Comparison of ENCODE assay signal across 10 cellular contexts in genomic region chr17:57356153-57356721, GRCh38.
A peak's percentile ranks its signal among the peaks of the same experiment; 100 is the strongest.
DNase-seq lines count a peak whose midpoint lies in the region; ATAC-seq and TF ChIP-seq lines count a peak whose summit lies in the region.
"Had no signal": no experiment of that assay in that cellular context is flagged by ENCODE, and none has a peak within 500 bp of the region (broad histone marks: within the 10 kb centered on the region; RNA-seq: fewer than 3 reads in every experiment).

No MANE protein-coding gene starts in this region.

- no peaks in the 10 kb centered on the region for H3K9me3 ChIP-seq in CD8-positive, alpha-beta memory T cell (ENCODE audit: low read length)

- CTCF ChIA-PET in CD8-positive, alpha-beta memory T cell (lab: Charles Lee): no interaction called here

- H3K36me3 Mint-ChIP-seq in natural killer cell: no peaks in the 10 kb centered on the region
- peaks cover 0 to 5% (median 5%) of the 10 kb centered on the region in 3 donors for H3K36me3 Mint-ChIP-seq in CD8-positive, alpha-beta memory T cell

- no peak for TF ChIP-seq CTCF in natural killer cell (IDR thresholded peaks at IDR 0.05)

- DNase-seq in RPMI8226 (peak; percentile 13), natural killer cell (no peak), NCI-H1417 treated with DMSO at 0.1 percent for 48 hours (lab: John Stamatoyannopoulos, UW) (no peak), midbrain (lab: John Stamatoyannopoulos, UW) (no peak)
- no peak for DNase-seq in CD8-positive, alpha-beta memory T cell
- DNase-seq: activated naive CD4-positive, alpha-beta T cell treated with Interleukin-2 at 50 U/mL for 16 hours; HCEC 1CT had no signal

- H3K27ac ChIP-seq in CD8-positive, alpha-beta memory T cell (ENCODE audit: low read depth, low read length): no peak overlapping the region

- POLR2A ChIA-PET in CD8-positive, alpha-beta memory T cell (lab: Charles Lee): no interaction called here

- no peaks in the 10 kb centered on the region for H3K36me3 ChIP-seq in CD8-positive, alpha-beta memory T cell (ENCODE audit: insufficient read depth, low read length)

- H3K27me3 Mint-ChIP-seq in natural killer cell (ENCODE audit: low read depth in 2 of 2): no peaks in the 10 kb centered on the region
- H3K27me3 Mint-ChIP-seq in CD8-positive, alpha-beta memory T cell: no peaks in the 10 kb centered on the region

- H3K27ac Mint-ChIP-seq in natural killer cell: peak overlapping the region; percentile 52 to 80
- peak overlapping the region in 2 of 8 donors; percentile 17 to 74 for H3K27ac Mint-ChIP-seq in CD8-positive, alpha-beta memory T cell

- no peaks in the 10 kb centered on the region for H3K9me3 Mint-ChIP-seq in natural killer cell
- H3K9me3 Mint-ChIP-seq in CD8-positive, alpha-beta memory T cell: no peaks in the 10 kb centered on the region

- H3K27me3 ChIP-seq in CD8-positive, alpha-beta memory T cell (ENCODE audit: insufficient read depth, low read length, poor library complexity, severe bottlenecking): no peaks in the 10 kb centered on the region

- peaks cover 31% of the 10 kb centered on the region for H3K4me1 ChIP-seq in CD8-positive, alpha-beta memory T cell (ENCODE audit: insufficient read depth, low read length)

- H3K4me3 Mint-ChIP-seq in natural killer cell: peak overlapping the region; percentile 85
- H3K4me3 Mint-ChIP-seq in CD8-positive, alpha-beta memory T cell: peak overlapping the region in 2 of 7 donors; percentile 60 to 61

- ATAC-seq in GM18498 (IDR thresholded peaks at IDR 0.05; ENCODE audit: unreplicated experiment) (peak; percentile 41), GM21619 (IDR thresholded peaks at IDR 0.05; ENCODE audit: unreplicated experiment) (peak; percentile 17), natural killer cell (no peak), HG03108 (IDR thresholded peaks at IDR 0.05; ENCODE audit: unreplicated experiment) (no peak)

- intact Hi-C loops in natural killer cell (cut with micrococcal nuclease): no loop called here

- no peak overlapping the region for H3K4me3 ChIP-seq in CD8-positive, alpha-beta memory T cell (ENCODE audit: low read length)

- peaks cover 57 to 60% of the 10 kb centered on the region in 2 donors for H3K4me1 Mint-ChIP-seq in natural killer cell
- H3K4me1 Mint-ChIP-seq in CD8-positive, alpha-beta memory T cell: peaks cover 60 to 73% (median 67%) of the 10 kb centered on the region in 3 donors

Comparison
In these comparisons a context has a peak if more than half of its experiments do, and no peak if none do; other contexts are left out.
1. ATAC-seq: peak in GM18498 (single experiment) and GM21619 (single experiment); none in natural killer cell (0 of 3) and HG03108 (single experiment).